ENCODE assay signal across 14 cellular contexts in genomic region chr9:96916531-96916930, GRCh38. TPM values are rescaled to one million over a fixed set of nuclear protein-coding genes. Genes with fewer than 3 reads are reported as not detected.
"Had no signal": no experiment of that assay in that cellular context is flagged by ENCODE, and none has a peak within 500 bp of the region (broad histone marks: within the 10 kb centered on the region; RNA-seq: fewer than 3 reads in every experiment).

No MANE protein-coding gene starts in this region.

RNA-seq across cellular contexts. Expression of gene NUTM2G, which starts 12.1 kb away (rescaled TPM):
- total RNA-seq: activated B cell treated with CpG ODN at 0.5 μM for 24 hours; activated CD4-positive, alpha-beta memory T cell treated with anti-CD3 and anti-CD28 coated beads for 36 hours; activated CD4-positive, alpha-beta T cell treated with anti-CD3 and anti-CD28 coated beads, Interleukin-2, amount 10 ng/mL, durations not matched to agents 24 days and 14 days; activated CD8-positive, alpha-beta memory T cell treated with anti-CD3 and anti-CD28 coated beads for 36 hours; activated CD8-positive, alpha-beta T cell treated with anti-CD3 and anti-CD28 coated beads for 36 hours; activated naive CD8-positive, alpha-beta T cell treated with anti-CD3 and anti-CD28 coated beads, Interleukin-2, amount 10 ng/mL, durations not matched to agents 7 days and 5 days; activated T-helper 2 cell treated with anti-CD3 and anti-CD28 coated beads, Interferon-gamma antibody, Interleukin-2, Interleukin-4, amounts not matched to agents 10 μg/mL and 5 μg/mL and 100 μg/mL, durations not matched to agents 14 hours and 24 hours and 36 hours; ascending aorta; bronchial epithelial cell; T-cell; T-helper 1 cell treated with Interleukin-12 subunit alpha and Interleukin-12 subunit beta and Interleukin-4 antibody, amounts not matched to agents 30 ng/mL and 1 ng/mL, for 36 hours; T-helper 17 cell; T-helper 2 cell treated with Interferon-gamma antibody and Interleukin-4, amounts not matched to agents 100 ng/mL and 5 ng/mL, for 36 hours had no signal
- polyA plus RNA-seq: adipose tissue had no signal
